ENCODE assay signal across 8 cellular contexts in genomic region chr9:128902351-128903078, GRCh38. TPM values are rescaled to one million over a fixed set of nuclear protein-coding genes. Genes with fewer than 3 reads are reported as not detected.
DNase-seq lines count a peak whose midpoint lies in the region; ATAC-seq and TF ChIP-seq lines count a peak whose summit lies in the region.

No MANE protein-coding gene starts in this region.

- peaks cover 57% of the 10 kb centered on the region for H3K4me1 Mint-ChIP-seq in activated CD4-positive, alpha-beta T cell treated with anti-CD3 and anti-CD28 coated beads, Interleukin-2, amount 10 ng/mL, durations not matched to agents 24 days and 14 days
- H3K4me1 Mint-ChIP-seq in endodermal cell = no peaks in the 10 kb centered on the region

- H3K4me1 ChIP-seq in BLaER1 (peaks cover 55% of the 10 kb centered on the region), endodermal cell (ENCODE audit: control insufficient read depth, insufficient read depth, low read length) (no peaks in the 10 kb centered on the region), HAP-1 (no peaks in the 10 kb centered on the region)

- WGBS in endodermal cell (ENCODE audit: insufficient coverage in 1 of 2, insufficient read length in 1 of 2), 2 experiments = 96 to 97% methylated on average over 6 to 23 of the region's 23 CpGs

- H3K27me3 ChIP-seq in BLaER1 (no peaks in the 10 kb centered on the region), endodermal cell (ENCODE audit: control insufficient read depth, insufficient read depth, low read length, poor library complexity, severe bottlenecking) (no peaks in the 10 kb centered on the region), HAP-1 (ENCODE audit: low read depth) (no peaks in the 10 kb centered on the region)

- H3K4me3 ChIP-seq in BLaER1 (no peak overlapping the region), endodermal cell (ENCODE audit: low read length) (no peak overlapping the region), HAP-1 (no peak overlapping the region)

- H3K36me3 Mint-ChIP-seq in activated CD4-positive, alpha-beta T cell treated with anti-CD3 and anti-CD28 coated beads, Interleukin-2, amount 10 ng/mL, durations not matched to agents 24 days and 14 days (ENCODE audit: low read depth) = peaks cover 17% of the 10 kb centered on the region
- peaks cover 22% of the 10 kb centered on the region for H3K36me3 Mint-ChIP-seq in endodermal cell (ENCODE audit: low read depth)

- in situ Hi-C loops in HAP-1 (cut with MboI; ENCODE audit: low sequenced_read_pairs) = no loop called here

- H3K9me3 Mint-ChIP-seq in activated CD4-positive, alpha-beta T cell treated with anti-CD3 and anti-CD28 coated beads, Interleukin-2, amount 10 ng/mL, durations not matched to agents 24 days and 14 days = no peaks in the 10 kb centered on the region
- no peaks in the 10 kb centered on the region for H3K9me3 Mint-ChIP-seq in endodermal cell

- H4K20me1 ChIP-seq in BLaER1 = peaks cover 59% of the 10 kb centered on the region

- H3K27me3 Mint-ChIP-seq in activated CD4-positive, alpha-beta T cell treated with anti-CD3 and anti-CD28 coated beads, Interleukin-2, amount 10 ng/mL, durations not matched to agents 24 days and 14 days = no peaks in the 10 kb centered on the region
- no peaks in the 10 kb centered on the region for H3K27me3 Mint-ChIP-seq in endodermal cell (ENCODE audit: insufficient read depth)

- H3K36me3 ChIP-seq in BLaER1 (peaks cover 53% of the 10 kb centered on the region), endodermal cell (ENCODE audit: control insufficient read depth, insufficient read depth, low read length) (peaks cover 36% of the 10 kb centered on the region), HAP-1 (replicated peaks) (no peaks in the 10 kb centered on the region; the same call in 1 of the 2 replicates)

- peak overlapping the region; percentile 73 for H3K27ac ChIP-seq in BLaER1
- H3K27ac ChIP-seq in endodermal cell (ENCODE audit: low read depth, low read length) = no peak overlapping the region

- peak; percentile 95 for DNase-seq in activated CD4-positive, alpha-beta T cell treated with anti-CD3 and anti-CD28 coated beads, Interleukin-2, amount 10 ng/mL, durations not matched to agents 24 days and 14 days
- DNase-seq in endodermal cell (no peak), HAP-1 (ENCODE audit: low spot score in 2 of 2) (no peak), putamen (ENCODE audit: low spot score) (no peak)
- peak; percentile 44 to 77 (median 64) for DNase-seq in stimulated activated CD4-positive, alpha-beta T cell treated with anti-CD3 and anti-CD28 coated beads, Interleukin-1b, Interleukin-23, amount 100 ng/mL, for 24 hours (ENCODE audit: low read depth in 4 of 4, low spot score in 1 of 4)

- ATAC-seq in GM19351 (IDR thresholded peaks at IDR 0.05; ENCODE audit: unreplicated experiment) (peak; percentile 91), HG03571 (IDR thresholded peaks at IDR 0.05; ENCODE audit: unreplicated experiment) (peak; percentile 85)

- peak overlapping the region; percentile 76 for H3K4me3 Mint-ChIP-seq in activated CD4-positive, alpha-beta T cell treated with anti-CD3 and anti-CD28 coated beads, Interleukin-2, amount 10 ng/mL, durations not matched to agents 24 days and 14 days
- no peak overlapping the region for H3K4me3 Mint-ChIP-seq in endodermal cell

- no peak for TF ChIP-seq CTCF in endodermal cell (conservative IDR thresholded peaks at IDR 0.05)

- H3K9me3 ChIP-seq in BLaER1 (no peaks in the 10 kb centered on the region), endodermal cell (ENCODE audit: control insufficient read depth, low read length) (no peaks in the 10 kb centered on the region), HAP-1 (no peaks in the 10 kb centered on the region)

- H3K27ac Mint-ChIP-seq in activated CD4-positive, alpha-beta T cell treated with anti-CD3 and anti-CD28 coated beads, Interleukin-2, amount 10 ng/mL, durations not matched to agents 24 days and 14 days = peak overlapping the region; percentile 89
- peak overlapping the region; percentile 39 for H3K27ac Mint-ChIP-seq in endodermal cell

- intact Hi-C loops in activated CD4-positive, alpha-beta T cell treated with anti-CD3 and anti-CD28 coated beads, Interleukin-2, amount 10 ng/mL, durations not matched to agents 24 days and 14 days (cut with micrococcal nuclease) = loop anchor here (1.0 to 5.0 kb wide), 3 partner anchors 10 to 445 kb away; partner anchors contain the start of genes LRRC8A and ODF2

- peak overlapping the region; percentile 56 for H3K9ac ChIP-seq in BLaER1
- no peak overlapping the region for H3K9ac ChIP-seq in endodermal cell (ENCODE audit: extremely low read depth, low read length, poor library complexity, severe bottlenecking)

- peak overlapping the region; percentile 76 for H3K4me2 ChIP-seq in BLaER1

RNA-seq across cellular contexts. Expression of gene PHYHD1, which starts 18.3 kb away (rescaled TPM):
- total RNA-seq in activated CD4-positive, alpha-beta T cell treated with anti-CD3 and anti-CD28 coated beads, Interleukin-2, amount 10 ng/mL, durations not matched to agents 24 days and 14 days = 0.45 and 0.47 TPM in 2 replicates
- 10 to 100 TPM; 15.2 to 18.0 TPM for total RNA-seq in endodermal cell
- 6.4 TPM for polyA plus RNA-seq in endodermal cell (2013, experiment 1 of 2)
- polyA plus RNA-seq in endodermal cell (2013, experiment 2 of 2) = 4.7 TPM

RNA-seq across cellular contexts. Expression of gene LRRC8A, which starts 20.6 kb away (rescaled TPM):
- total RNA-seq in activated CD4-positive, alpha-beta T cell treated with anti-CD3 and anti-CD28 coated beads, Interleukin-2, amount 10 ng/mL, durations not matched to agents 24 days and 14 days = 27.7 and 28.4 TPM in 2 replicates
- total RNA-seq in endodermal cell = 10 to 100 TPM; 54.6 to 58.7 TPM
- 32.7 TPM for polyA plus RNA-seq in endodermal cell (2013, experiment 1 of 2)
- polyA plus RNA-seq in endodermal cell (2013, experiment 2 of 2) = 34.9 TPM

RNA-seq across cellular contexts. Expression of gene KYAT1, which starts 20.8 kb away (rescaled TPM):
- total RNA-seq in activated CD4-positive, alpha-beta T cell treated with anti-CD3 and anti-CD28 coated beads, Interleukin-2, amount 10 ng/mL, durations not matched to agents 24 days and 14 days = 11.7 and 14.4 TPM in 2 replicates
- total RNA-seq in endodermal cell = 10 to 100 TPM; 13.6 to 25.3 TPM
- 18.8 TPM for polyA plus RNA-seq in endodermal cell (2013, experiment 1 of 2)
- polyA plus RNA-seq in endodermal cell (2013, experiment 2 of 2) = 16.8 TPM

RNA-seq across cellular contexts. Expression of gene DOLK, which starts 44.9 kb away (rescaled TPM):
- total RNA-seq in activated CD4-positive, alpha-beta T cell treated with anti-CD3 and anti-CD28 coated beads, Interleukin-2, amount 10 ng/mL, durations not matched to agents 24 days and 14 days = 15.2 and 15.9 TPM in 2 replicates
- total RNA-seq in endodermal cell = 10 to 100 TPM; 18.0 to 19.8 TPM
- polyA plus RNA-seq in endodermal cell (2013, experiment 1 of 2) = 14.3 TPM
- polyA plus RNA-seq in endodermal cell (2013, experiment 2 of 2) = 13.4 TPM

RNA-seq across cellular contexts. Expression of gene NUP188, which starts 45.0 kb away (rescaled TPM):
- 162 and 176 TPM in 2 replicates for total RNA-seq in activated CD4-positive, alpha-beta T cell treated with anti-CD3 and anti-CD28 coated beads, Interleukin-2, amount 10 ng/mL, durations not matched to agents 24 days and 14 days
- total RNA-seq in endodermal cell = 10 to 100 TPM; 89.8 to 94.8 TPM
- polyA plus RNA-seq in endodermal cell (2013, experiment 1 of 2) = 59.2 TPM
- 49.7 TPM for polyA plus RNA-seq in endodermal cell (2013, experiment 2 of 2)

Comparison
In these comparisons a context has a peak if more than half of its experiments do, and no peak if none do; other contexts are left out.
1. DNase-seq: peak in activated CD4-positive, alpha-beta T cell treated with anti-CD3 and anti-CD28 coated beads, Interleukin-2, amount 10 ng/mL, durations not matched to agents 24 days and 14 days (single experiment) and stimulated activated CD4-positive, alpha-beta T cell treated with anti-CD3 and anti-CD28 coated beads, Interleukin-1b, Interleukin-23, amount 100 ng/mL, for 24 hours (4 of 4); none in endodermal cell (single experiment), HAP-1 (0 of 2) and putamen (single experiment).
2. RNA of gene PHYHD1, which starts 18.3 kb away (total RNA-seq): 15.2 to 18.0 TPM in endodermal cell; 0.45 to 0.47 TPM in activated CD4-positive, alpha-beta T cell treated with anti-CD3 and anti-CD28 coated beads, Interleukin-2, amount 10 ng/mL, durations not matched to agents 24 days and 14 days; every median in the first group is over 10 times any median in the second.